Comparison of ENCODE assay signal across 8 cellular contexts in the genomic region with DNA sequence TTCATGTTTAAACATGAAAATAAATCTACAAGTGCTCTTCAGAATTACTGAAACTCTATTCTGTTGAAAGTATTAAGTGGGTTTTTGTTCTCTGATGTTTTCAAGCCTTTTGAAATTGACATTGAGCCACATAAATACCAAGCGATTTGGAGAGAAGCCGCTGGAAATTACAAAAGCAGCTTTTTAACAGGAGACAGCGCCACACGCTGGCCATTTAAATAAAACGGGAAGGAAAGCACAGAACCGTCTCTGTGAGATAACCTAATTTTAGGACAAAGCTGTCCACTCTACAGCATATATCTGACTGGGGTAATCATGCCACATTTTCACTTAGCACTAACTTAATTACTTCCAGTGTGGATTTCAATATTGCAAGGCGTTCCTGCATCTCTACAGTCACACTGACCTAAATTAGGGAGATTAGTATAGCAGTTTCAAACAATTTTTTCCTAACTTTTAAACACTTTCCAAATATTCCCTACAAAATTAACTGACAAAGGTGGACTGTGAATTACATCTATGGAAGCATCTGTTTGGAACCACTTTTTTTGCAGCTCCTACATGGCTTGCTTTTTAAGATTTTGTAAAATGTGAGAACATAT. TPM values are rescaled to one million over a fixed set of nuclear protein-coding genes. Genes with fewer than 3 reads are reported as not detected.
DNase-seq lines count a peak whose midpoint lies in the region; ATAC-seq, FAIRE-seq and TF ChIP-seq lines count a peak whose summit lies in the region.

No MANE protein-coding gene starts in this region.

- H3K9me3 ChIP-seq in kidney (ENCODE audit: control insufficient read depth in 1 of 2, low read length in 2 of 2) (no peaks in the 10 kb centered on the region), tibial nerve (no peaks in the 10 kb centered on the region)

- 1% methylated on average over 7 of the region's 7 CpGs for WGBS in tibial nerve, 2 donors

- H3K27ac ChIP-seq in kidney (ENCODE audit: low read depth in 2 of 2, low read length in 2 of 2), result no peak overlapping the region
- H3K27ac ChIP-seq in tibial nerve, result peak overlapping the region in 1 of 4 donors; percentile 33

- peak; percentile 59 for DNase-seq in Ammon's horn (ENCODE audit: low spot score)
- DNase-seq in GM13977 (ENCODE audit: low spot score), result no peak
- DNase-seq in NCI-H2227 treated with DMSO at 0.1 percent for 48 hours (lab: John Stamatoyannopoulos, UW), result peak; percentile 61
- DNase-seq in amniotic epithelial cell (ENCODE audit: low read depth), result peak; percentile 30
- DNase-seq in kidney, result no peak
- peak; percentile 19 to 60 for DNase-seq in tibial nerve (ENCODE audit: low spot score in 2 of 2)

- in situ Hi-C loops in GM13977 (cut with MboI; ENCODE audit: low pct_unique_long_range_greater_than_20kb, low sequenced_read_pairs, unreplicated experiment), result loop anchor here (25.0 kb wide), 1 partner anchor 751 kb away; no protein-coding TSS in a partner anchor

- no peak for TF ChIP-seq POLR2A in tibial nerve (IDR thresholded peaks at IDR 0.05)

- no peak for TF ChIP-seq EP300 in tibial nerve (IDR thresholded peaks at IDR 0.05)

- no peaks in the 10 kb centered on the region for H3K4me1 ChIP-seq in kidney (ENCODE audit: control insufficient read depth in 1 of 2, insufficient read depth in 1 of 2, low read depth in 1 of 2, low read length in 2 of 2)
- H3K4me1 ChIP-seq in tibial nerve, result no peaks in the 10 kb centered on the region

- peaks cover 0 to 6% of the 10 kb centered on the region in 2 donors for H3K27me3 ChIP-seq in tibial nerve

- H3K36me3 ChIP-seq in kidney (ENCODE audit: control insufficient read depth in 1 of 2, insufficient read depth in 2 of 2, low read length in 2 of 2) (no peaks in the 10 kb centered on the region), tibial nerve (no peaks in the 10 kb centered on the region)

- intact Hi-C loops in kidney (cut with DNase I), result loop anchor here (10.0 kb wide), 1 partner anchor 744 kb away; no protein-coding TSS in a partner anchor

- peak; percentile 69 for TF ChIP-seq CTCF in GM13977 (IDR thresholded peaks at IDR 0.05; ENCODE audit: extremely low read depth, insufficient read depth, missing control alignments)
- peak; percentile 53 for TF ChIP-seq CTCF in kidney (IDR thresholded peaks at IDR 0.05; ENCODE audit: borderline replicate concordance, extremely low read depth, insufficient read depth)
- TF ChIP-seq CTCF in tibial nerve (IDR thresholded peaks at IDR 0.05), result peak; percentile 41 to 70 (median 65)

- ATAC-seq in HG03520 (IDR thresholded peaks at IDR 0.05; ENCODE audit: unreplicated experiment) (no peak), GM19397 (IDR thresholded peaks at IDR 0.05; ENCODE audit: unreplicated experiment) (no peak)

- no peak for FAIRE-seq in kidney (lab: Jason Lieb, UNC)

- H3K4me3 ChIP-seq in kidney (ENCODE audit: low read length in 2 of 2), result no peak overlapping the region
- no peak overlapping the region for H3K4me3 ChIP-seq in tibial nerve

- H3K9ac ChIP-seq in kidney (ENCODE audit: low read length in 2 of 2), result no peak overlapping the region

RNA-seq across cellular contexts. Expression of gene ANOS1, which starts 6.8 kb away (rescaled TPM):
- 2.3 TPM for total RNA-seq in kidney
- 0.69 TPM for polyA plus RNA-seq in kidney (ENCODE audit: insufficient read depth, low read depth, low replicate concordance)
- 10 to 100 TPM in 3 of 4 donors, 1 to 10 TPM in 1; 7.5 to 14.4 (median 10.9) TPM for total RNA-seq in tibial nerve

Comparison
In these comparisons a context has a peak if more than half of its experiments do, and no peak if none do; other contexts are left out.
1. DNase-seq: peak in Ammon's horn (single experiment), NCI-H2227 treated with DMSO at 0.1 percent for 48 hours (single experiment), amniotic epithelial cell (single experiment) and tibial nerve (2 of 2); none in GM13977 (single experiment) and kidney (single experiment).
2. Peak in every context shown above with its lines, with median percentiles within 50 percentile points of each other: CTCF ChIP-seq.